Comparison of ENCODE assay signal across 10 cellular contexts in genomic region chr3:5191555-5192304, GRCh38. TPM values are rescaled to one million over a fixed set of nuclear protein-coding genes. Genes with fewer than 3 reads are reported as not detected.
A peak's percentile ranks its signal among the peaks of the same experiment; 100 is the strongest.
DNase-seq lines count a peak whose midpoint lies in the region; ATAC-seq and TF ChIP-seq lines count a peak whose summit lies in the region.
"Had no signal": no experiment of that assay in that cellular context is flagged by ENCODE, and none has a peak within 500 bp of the region (broad histone marks: within the 10 kb centered on the region; RNA-seq: fewer than 3 reads in every experiment).

No MANE protein-coding gene starts in this region.

- H3K4me1 Mint-ChIP-seq in T-helper 17 cell = peaks cover 59% of the 10 kb centered on the region
- peaks cover 45 to 81% (median 78%) of the 10 kb centered on the region in 4 donors for H3K4me1 Mint-ChIP-seq in naive thymus-derived CD8-positive, alpha-beta T cell
- H3K4me1 Mint-ChIP-seq in neural progenitor cell = peaks cover 24% of the 10 kb centered on the region

- H3K9me3 ChIP-seq in T-helper 17 cell (ENCODE audit: control insufficient read depth, low read length, poor library complexity, severe bottlenecking) (no peaks in the 10 kb centered on the region), neural progenitor cell (ENCODE audit: low read depth) (no peaks in the 10 kb centered on the region), left ventricle myocardium inferior (replicated peaks) (no peaks in the 10 kb centered on the region)
- H3K9me3 ChIP-seq: ovary had no signal

- H3K27me3 Mint-ChIP-seq in T-helper 17 cell (no peaks in the 10 kb centered on the region), neural progenitor cell (ENCODE audit: insufficient read depth, low read depth) (peaks cover 6% of the 10 kb centered on the region)
- no peaks in the 10 kb centered on the region for H3K27me3 Mint-ChIP-seq in naive thymus-derived CD8-positive, alpha-beta T cell

- H4K20me1 ChIP-seq in neural progenitor cell (ENCODE audit: low read depth) = peaks cover 8% of the 10 kb centered on the region

- H3K9ac ChIP-seq in neural progenitor cell = no peak overlapping the region

- H3K9me3 Mint-ChIP-seq in naive thymus-derived CD8-positive, alpha-beta T cell = peaks cover 0 to 2% (median 0%) of the 10 kb centered on the region in 9 donors
- no peaks in the 10 kb centered on the region for H3K9me3 Mint-ChIP-seq in neural progenitor cell

- no peaks in the 10 kb centered on the region for H3F3A ChIP-seq in neural progenitor cell (ENCODE audit: low read depth)

- POLR2A ChIA-PET in naive thymus-derived CD8-positive, alpha-beta T cell (lab: Charles Lee) = no interaction called here

- ATAC-seq in GM19351 (IDR thresholded peaks at IDR 0.05; ENCODE audit: unreplicated experiment) (peak; percentile 4), T-helper 17 cell (no peak)
- no peak for ATAC-seq in naive thymus-derived CD8-positive, alpha-beta T cell

- no peak for DNase-seq in GM06990 (ENCODE audit: extremely low read depth, insufficient read length)
- no peak for DNase-seq in T-helper 17 cell
- no peak for DNase-seq in naive thymus-derived CD8-positive, alpha-beta T cell
- DNase-seq in NCI-H1048 (lab: John Stamatoyannopoulos, UW) = no peak
- no peak for DNase-seq in neural progenitor cell (ENCODE audit: low spot score)
- DNase-seq in NCI-H524 (lab: John Stamatoyannopoulos, UW) = no peak
- no peak for DNase-seq in left ventricle myocardium inferior
- DNase-seq: NCI-H2081, ovary had no signal

- no peaks in the 10 kb centered on the region for H3K27me3 ChIP-seq in GM06990 (replicated peaks; ENCODE audit: control insufficient read depth, insufficient read depth, low read length)
- H3K27me3 ChIP-seq in neural progenitor cell = peaks cover 7% of the 10 kb centered on the region
- no peaks in the 10 kb centered on the region for H3K27me3 ChIP-seq in left ventricle myocardium inferior (ENCODE audit: low read depth)
- H3K27me3 ChIP-seq: ovary had no signal

- no peak for TF ChIP-seq CTCF in GM06990 (IDR thresholded peaks at IDR 0.05; ENCODE audit: insufficient read depth, low read length, poor library complexity, severe bottlenecking)
- TF ChIP-seq CTCF in neural progenitor cell (IDR thresholded peaks at IDR 0.05) = no peak
- no peak for TF ChIP-seq CTCF in left ventricle myocardium inferior (IDR thresholded peaks at IDR 0.05; ENCODE audit: borderline replicate concordance)

- H3K4me3 Mint-ChIP-seq in T-helper 17 cell (peak overlapping the region; percentile 80), neural progenitor cell (no peak overlapping the region)
- H3K4me3 Mint-ChIP-seq in naive thymus-derived CD8-positive, alpha-beta T cell = peak overlapping the region; percentile 19 to 74 (median 60)

- H2AFZ ChIP-seq in neural progenitor cell (replicated peaks) = no peak overlapping the region

- H3K36me3 ChIP-seq in GM06990 (ENCODE audit: control insufficient read depth, insufficient read depth, low read length) (peaks cover 5% of the 10 kb centered on the region), neural progenitor cell (no peaks in the 10 kb centered on the region), left ventricle myocardium inferior (peaks cover 14% of the 10 kb centered on the region)
- H3K36me3 ChIP-seq: ovary had no signal

- H3K27ac Mint-ChIP-seq in T-helper 17 cell (peak overlapping the region; percentile 93), neural progenitor cell (no peak overlapping the region)
- H3K27ac Mint-ChIP-seq in naive thymus-derived CD8-positive, alpha-beta T cell = peak overlapping the region; percentile 58 to 99 (median 87)

- intact Hi-C loops in left ventricle myocardium inferior (cut with micrococcal nuclease) = no loop called here

- no peaks in the 10 kb centered on the region for H3K4me1 ChIP-seq in neural progenitor cell
- H3K4me1 ChIP-seq in left ventricle myocardium inferior = peaks cover 70% of the 10 kb centered on the region

- no peak overlapping the region for H3K4me2 ChIP-seq in neural progenitor cell

- H3K4me3 ChIP-seq in GM06990 (replicated peaks; ENCODE audit: low read depth, low read length) = peak overlapping the region; percentile 85
- no peak overlapping the region for H3K4me3 ChIP-seq in neural progenitor cell
- no peak overlapping the region for H3K4me3 ChIP-seq in left ventricle myocardium inferior
- H3K4me3 ChIP-seq: ovary had no signal

- H3K27ac ChIP-seq in neural progenitor cell (no peak overlapping the region), left ventricle myocardium inferior (replicated peaks) (no peak overlapping the region)
- H3K27ac ChIP-seq: ovary had no signal

- peaks cover 53% of the 10 kb centered on the region for H3K79me2 ChIP-seq in neural progenitor cell (ENCODE audit: low read depth)

- peaks cover 13% of the 10 kb centered on the region for H3K36me3 Mint-ChIP-seq in T-helper 17 cell (ENCODE audit: low read depth)
- peaks cover 0 to 21% (median 9%) of the 10 kb centered on the region in 3 donors for H3K36me3 Mint-ChIP-seq in naive thymus-derived CD8-positive, alpha-beta T cell
- H3K36me3 Mint-ChIP-seq in neural progenitor cell = peaks cover 26% of the 10 kb centered on the region

RNA-seq across cellular contexts. Expression of gene EDEM1, which starts 4.2 kb away (rescaled TPM):
- 100 to 1,000 TPM; 109 to 111 TPM for total RNA-seq in T-helper 17 cell
- 100 to 1,000 TPM; 108 to 109 TPM for total RNA-seq in naive thymus-derived CD8-positive, alpha-beta T cell
- 10 to 100 TPM; 25.5 to 31.0 (median 26.0) TPM for polyA plus RNA-seq in naive thymus-derived CD8-positive, alpha-beta T cell
- 11.8 and 12.3 TPM in 2 replicates for total RNA-seq in neural progenitor cell (ENCODE audit: low replicate concordance)
- 7.9 TPM for total RNA-seq in left ventricle myocardium inferior
